Comparison of ENCODE assay signal across 13 cellular contexts in the genomic region with DNA sequence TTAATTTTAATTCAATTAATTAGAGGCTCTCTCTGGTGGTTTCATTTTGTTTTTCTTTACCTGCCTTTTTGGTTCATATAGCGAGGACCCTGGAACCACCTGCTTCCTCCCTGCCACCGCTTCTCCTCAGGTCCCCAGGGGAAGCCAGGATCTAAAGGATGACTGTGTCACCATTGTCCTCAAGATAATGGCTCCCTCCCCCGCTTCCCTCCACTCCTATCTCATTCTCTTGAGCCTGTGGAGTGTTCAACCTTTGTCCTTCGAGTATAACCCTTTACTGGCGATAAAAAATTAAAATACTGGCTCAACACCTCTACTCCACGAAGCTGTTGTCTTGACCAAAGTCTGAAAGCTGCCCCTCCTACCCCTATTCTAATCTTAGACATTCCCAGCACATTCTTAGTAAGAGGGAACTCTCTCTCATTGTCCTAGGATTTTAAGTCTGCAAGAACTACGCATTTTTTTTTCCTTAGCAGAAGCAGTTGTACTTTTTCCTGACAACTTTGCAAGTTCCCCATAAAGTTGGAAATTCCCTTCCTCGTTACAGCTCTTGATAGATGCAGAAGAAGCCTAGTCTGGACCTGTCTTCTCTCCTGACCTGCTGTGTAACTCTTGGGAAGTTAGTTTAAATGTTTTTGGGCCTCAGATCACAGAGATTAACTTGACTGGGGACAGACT. TPM values are rescaled to one million over a fixed set of nuclear protein-coding genes. Genes with fewer than 3 reads are reported as not detected.
DNase-seq lines count a peak whose midpoint lies in the region; ATAC-seq, FAIRE-seq and TF ChIP-seq lines count a peak whose summit lies in the region.
"Had no signal": no experiment of that assay in that cellular context is flagged by ENCODE, and none has a peak within 500 bp of the region (broad histone marks: within the 10 kb centered on the region; RNA-seq: fewer than 3 reads in every experiment).

No MANE protein-coding gene starts in this region.

- peak; percentile 61 for DNase-seq in COR-L47 (lab: John Stamatoyannopoulos, UW)
- peak; percentile 76 for DNase-seq in NCI-H146 treated with DMSO at 0.1 percent for 48 hours (lab: John Stamatoyannopoulos, UW; ENCODE audit: unreplicated experiment)
- no peak for DNase-seq in coronary artery (ENCODE audit: low spot score)
- DNase-seq in amniotic stem cell (lab: John Stamatoyannopoulos, UW): no peak
- DNase-seq in activated CD4-positive, alpha-beta T cell treated with anti-CD3 and anti-CD28 coated beads for 4 hours: no peak
- no peak for DNase-seq in RCC 7860 (ENCODE audit: low spot score)
- DNase-seq: activated CD8-positive, alpha-beta memory T cell treated with anti-CD3 and anti-CD28 coated beads, Interleukin-2, amount 10 ng/mL, durations not matched to agents 7 days and 5 days; activated naive CD8-positive, alpha-beta T cell treated with anti-CD3 and anti-CD28 coated beads, Interleukin-2, amount 10 ng/mL, durations not matched to agents 7 days and 5 days; PC-3; stimulated activated CD4-positive, alpha-beta T cell treated with anti-CD3 and anti-CD28 coated beads, Interleukin-2, amount 100 ng/mL, for 24 hours; T-helper 2 cell had no signal

- TF ChIP-seq CTCF in coronary artery (IDR thresholded peaks at IDR 0.05): no peak

- no peaks in the 10 kb centered on the region for H3K36me3 ChIP-seq in mesodermal cell (ENCODE audit: control insufficient read depth, insufficient read depth, low read length)

- no peak for FAIRE-seq in RCC 7860 (lab: Jason Lieb, UNC)

- H3K4me1 ChIP-seq in mesodermal cell (ENCODE audit: control insufficient read depth, insufficient read depth, low read length, poor library complexity, severe bottlenecking): peaks cover 14% of the 10 kb centered on the region

- no peaks in the 10 kb centered on the region for H3K9me3 ChIP-seq in mesodermal cell (ENCODE audit: control insufficient read depth, low read length)

- no peak for ATAC-seq in HG02938 (IDR thresholded peaks at IDR 0.05; ENCODE audit: unreplicated experiment)
- ATAC-seq: activated CD8-positive, alpha-beta memory T cell treated with anti-CD3 and anti-CD28 coated beads, Interleukin-2, amount 10 ng/mL, durations not matched to agents 7 days and 5 days; PC-3 had no signal

- H3K27ac ChIP-seq in coronary artery (peak overlapping the region; percentile 55 to 78), mesodermal cell (ENCODE audit: low read depth, low read length, severe bottlenecking) (peak overlapping the region; percentile 58)

- H3K4me3 ChIP-seq in coronary artery (no peak overlapping the region), mesodermal cell (ENCODE audit: extremely low read depth, insufficient read depth, low read length, poor library complexity, severe bottlenecking) (no peak overlapping the region)

- WGBS in mesodermal cell (ENCODE audit: insufficient coverage in 2 of 2), 2 experiments: 47 to 61% methylated on average over 7 of the region's 8 CpGs

RNA-seq across cellular contexts. Expression of a gene that starts 12.6 kb away (rescaled TPM):
- 91.5 TPM for polyA plus RNA-seq in mesodermal cell (2013, experiment 1 of 2)
- polyA plus RNA-seq in mesodermal cell (2013, experiment 2 of 2): 79.3 TPM

RNA-seq across cellular contexts. Expression of a gene that starts 36.8 kb away (rescaled TPM):
- polyA plus RNA-seq in mesodermal cell (2013, experiment 1 of 2): 12.6 TPM
- polyA plus RNA-seq in mesodermal cell (2013, experiment 2 of 2): 10.4 TPM

RNA-seq across cellular contexts. Expression of a gene that starts 59.9 kb away (rescaled TPM):
- polyA plus RNA-seq in mesodermal cell (2013, experiment 1 of 2): 49.4 TPM
- 52.2 TPM for polyA plus RNA-seq in mesodermal cell (2013, experiment 2 of 2)

Comparison
In these comparisons a context has a peak if more than half of its experiments do, and no peak if none do; other contexts are left out.
1. DNase-seq: peak in COR-L47 (single experiment) and NCI-H146 treated with DMSO at 0.1 percent for 48 hours (single experiment); none in coronary artery (single experiment), amniotic stem cell (single experiment), activated CD4-positive, alpha-beta T cell treated with anti-CD3 and anti-CD28 coated beads for 4 hours (0 of 2) and RCC 7860 (single experiment).